Comparison of ENCODE assay signal across 1 cellular context in the genomic region with DNA sequence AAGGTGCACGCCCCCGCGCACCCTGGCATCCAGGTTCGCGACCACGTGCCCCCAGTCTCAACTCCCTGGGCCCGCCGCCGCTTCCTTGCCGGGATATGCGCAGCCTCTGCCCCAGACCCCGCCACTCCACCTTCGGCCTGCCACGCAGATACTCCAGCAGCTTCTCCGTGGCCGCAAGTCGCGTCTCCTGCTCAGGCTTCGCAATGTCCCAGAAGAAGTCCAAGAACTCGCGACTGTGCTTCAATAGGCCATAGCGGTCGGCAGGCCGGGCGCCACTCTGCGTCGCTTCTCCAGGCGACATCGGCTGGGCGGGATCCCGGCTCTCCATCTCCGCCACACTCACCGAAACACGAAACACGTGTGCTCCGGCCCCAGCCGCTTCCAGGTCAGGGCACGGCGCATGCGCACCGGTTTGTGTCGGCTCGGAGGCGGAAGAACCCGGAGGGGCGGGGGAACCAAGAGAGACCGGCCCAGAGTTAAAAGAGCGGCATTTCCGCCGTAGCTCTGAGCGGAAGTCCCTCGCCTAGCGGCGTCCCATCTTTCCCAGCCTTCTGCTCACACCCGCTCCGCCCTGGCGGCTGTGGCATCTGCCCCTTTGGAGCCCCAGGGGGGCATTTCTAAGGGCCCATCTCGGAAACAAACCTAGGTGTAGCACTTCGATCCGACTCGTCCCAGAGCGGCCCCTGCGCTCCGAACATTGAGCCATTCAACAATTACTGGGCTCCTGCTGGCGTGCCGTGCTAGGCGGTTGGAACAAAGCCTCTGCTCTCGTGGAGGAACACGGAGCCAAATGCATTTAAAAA.
A peak's percentile ranks its signal among the peaks of the same experiment; 100 is the strongest.
TF ChIP-seq lines count a peak whose summit lies in the region.

A gene with protein sequence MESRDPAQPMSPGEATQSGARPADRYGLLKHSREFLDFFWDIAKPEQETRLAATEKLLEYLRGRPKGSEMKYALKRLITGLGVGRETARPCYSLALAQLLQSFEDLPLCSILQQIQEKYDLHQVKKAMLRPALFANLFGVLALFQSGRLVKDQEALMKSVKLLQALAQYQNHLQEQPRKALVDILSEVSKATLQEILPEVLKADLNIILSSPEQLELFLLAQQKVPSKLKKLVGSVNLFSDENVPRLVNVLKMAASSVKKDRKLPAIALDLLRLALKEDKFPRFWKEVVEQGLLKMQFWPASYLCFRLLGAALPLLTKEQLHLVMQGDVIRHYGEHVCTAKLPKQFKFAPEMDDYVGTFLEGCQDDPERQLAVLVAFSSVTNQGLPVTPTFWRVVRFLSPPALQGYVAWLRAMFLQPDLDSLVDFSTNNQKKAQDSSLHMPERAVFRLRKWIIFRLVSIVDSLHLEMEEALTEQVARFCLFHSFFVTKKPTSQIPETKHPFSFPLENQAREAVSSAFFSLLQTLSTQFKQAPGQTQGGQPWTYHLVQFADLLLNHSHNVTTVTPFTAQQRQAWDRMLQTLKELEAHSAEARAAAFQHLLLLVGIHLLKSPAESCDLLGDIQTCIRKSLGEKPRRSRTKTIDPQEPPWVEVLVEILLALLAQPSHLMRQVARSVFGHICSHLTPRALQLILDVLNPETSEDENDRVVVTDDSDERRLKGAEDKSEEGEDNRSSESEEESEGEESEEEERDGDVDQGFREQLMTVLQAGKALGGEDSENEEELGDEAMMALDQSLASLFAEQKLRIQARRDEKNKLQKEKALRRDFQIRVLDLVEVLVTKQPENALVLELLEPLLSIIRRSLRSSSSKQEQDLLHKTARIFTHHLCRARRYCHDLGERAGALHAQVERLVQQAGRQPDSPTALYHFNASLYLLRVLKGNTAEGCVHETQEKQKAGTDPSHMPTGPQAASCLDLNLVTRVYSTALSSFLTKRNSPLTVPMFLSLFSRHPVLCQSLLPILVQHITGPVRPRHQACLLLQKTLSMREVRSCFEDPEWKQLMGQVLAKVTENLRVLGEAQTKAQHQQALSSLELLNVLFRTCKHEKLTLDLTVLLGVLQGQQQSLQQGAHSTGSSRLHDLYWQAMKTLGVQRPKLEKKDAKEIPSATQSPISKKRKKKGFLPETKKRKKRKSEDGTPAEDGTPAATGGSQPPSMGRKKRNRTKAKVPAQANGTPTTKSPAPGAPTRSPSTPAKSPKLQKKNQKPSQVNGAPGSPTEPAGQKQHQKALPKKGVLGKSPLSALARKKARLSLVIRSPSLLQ (N-terminal part only) (minus strand): TSS at position 388 of the 803 bp plus-strand sequence. CDS start 60 bp downstream, at position 328.

TF ChIP-seq in HepG2, 621 proteins besides CTCF, POLR2A, EP300 and RAD21 (continued from another document and continues in another):
- TF ChIP-seq, protein P1, sequence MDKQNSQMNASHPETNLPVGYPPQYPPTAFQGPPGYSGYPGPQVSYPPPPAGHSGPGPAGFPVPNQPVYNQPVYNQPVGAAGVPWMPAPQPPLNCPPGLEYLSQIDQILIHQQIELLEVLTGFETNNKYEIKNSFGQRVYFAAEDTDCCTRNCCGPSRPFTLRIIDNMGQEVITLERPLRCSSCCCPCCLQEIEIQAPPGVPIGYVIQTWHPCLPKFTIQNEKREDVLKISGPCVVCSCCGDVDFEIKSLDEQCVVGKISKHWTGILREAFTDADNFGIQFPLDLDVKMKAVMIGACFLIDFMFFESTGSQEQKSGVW (CRISPR knock-in tag; IDR thresholded peaks at IDR 0.05; ENCODE audit: borderline replicate concordance): no peak
- TF ChIP-seq ZNF460 (CRISPR knock-in tag; IDR thresholded peaks at IDR 0.05; ENCODE audit: borderline replicate concordance): no peak
- TF ChIP-seq ZNF468 (CRISPR knock-in tag; IDR thresholded peaks at IDR 0.05): no peak; the same call in 1 of the 2 replicates
- no peak for TF ChIP-seq NFYC (CRISPR knock-in tag; IDR thresholded peaks at IDR 0.05)
- no peak for TF ChIP-seq TCF7L2 (IDR thresholded peaks at IDR 0.05; ENCODE audit: low read depth, low read length)
- TF ChIP-seq ZNF619 (CRISPR knock-in tag; IDR thresholded peaks at IDR 0.05): peak; percentile 86; the same call in 1 of the 2 replicates
- TF ChIP-seq KDM3A (CRISPR knock-in tag; IDR thresholded peaks at IDR 0.05; ENCODE audit: low read depth): no peak; the same call in 1 of the 2 replicates
- no peak for TF ChIP-seq KAT2B (IDR thresholded peaks at IDR 0.05; ENCODE audit: borderline replicate concordance, low read depth, low read length)
- TF ChIP-seq, protein P2, sequence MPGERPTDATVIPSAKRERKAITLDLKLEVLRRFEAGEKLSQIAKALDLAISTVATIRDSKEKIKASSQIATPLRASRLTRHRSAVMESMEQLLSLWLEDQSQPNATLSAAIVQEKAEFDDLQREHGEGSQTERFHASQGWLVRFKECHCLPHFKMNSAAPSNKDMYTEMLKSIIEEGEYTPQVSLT (CRISPR knock-in tag; IDR thresholded peaks at IDR 0.05; ENCODE audit: borderline replicate concordance, low read depth): peak; percentile 87; the same call in 1 of the 2 replicates
- no peak for TF ChIP-seq NFIB (CRISPR knock-in tag; IDR thresholded peaks at IDR 0.05; ENCODE audit: borderline replicate concordance)
- TF ChIP-seq PHF21A (CRISPR knock-in tag; IDR thresholded peaks at IDR 0.05): peak; percentile 68
- 0 out of 2 replicates have a peak, but pooled peaks have one; percentile 22 for TF ChIP-seq GZF1 (CRISPR knock-in tag; IDR thresholded peaks at IDR 0.05)
- TF ChIP-seq, protein P3, sequence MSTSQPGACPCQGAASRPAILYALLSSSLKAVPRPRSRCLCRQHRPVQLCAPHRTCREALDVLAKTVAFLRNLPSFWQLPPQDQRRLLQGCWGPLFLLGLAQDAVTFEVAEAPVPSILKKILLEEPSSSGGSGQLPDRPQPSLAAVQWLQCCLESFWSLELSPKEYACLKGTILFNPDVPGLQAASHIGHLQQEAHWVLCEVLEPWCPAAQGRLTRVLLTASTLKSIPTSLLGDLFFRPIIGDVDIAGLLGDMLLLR (CRISPR knock-in tag; IDR thresholded peaks at IDR 0.05): peak; percentile 98
- TF ChIP-seq, protein P4, sequence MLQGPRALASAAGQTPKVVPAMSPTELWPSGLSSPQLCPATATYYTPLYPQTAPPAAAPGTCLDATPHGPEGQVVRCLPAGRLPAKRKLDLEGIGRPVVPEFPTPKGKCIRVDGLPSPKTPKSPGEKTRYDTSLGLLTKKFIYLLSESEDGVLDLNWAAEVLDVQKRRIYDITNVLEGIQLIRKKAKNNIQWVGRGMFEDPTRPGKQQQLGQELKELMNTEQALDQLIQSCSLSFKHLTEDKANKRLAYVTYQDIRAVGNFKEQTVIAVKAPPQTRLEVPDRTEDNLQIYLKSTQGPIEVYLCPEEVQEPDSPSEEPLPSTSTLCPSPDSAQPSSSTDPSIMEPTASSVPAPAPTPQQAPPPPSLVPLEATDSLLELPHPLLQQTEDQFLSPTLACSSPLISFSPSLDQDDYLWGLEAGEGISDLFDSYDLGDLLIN (CRISPR knock-in tag; IDR thresholded peaks at IDR 0.05; ENCODE audit: borderline replicate concordance): no peak; the same call in 1 of the 2 replicates
- no peak; the same call in 1 of the 2 replicates for TF ChIP-seq ZNF264 (CRISPR knock-in tag; IDR thresholded peaks at IDR 0.05)
- TF ChIP-seq, protein P5, sequence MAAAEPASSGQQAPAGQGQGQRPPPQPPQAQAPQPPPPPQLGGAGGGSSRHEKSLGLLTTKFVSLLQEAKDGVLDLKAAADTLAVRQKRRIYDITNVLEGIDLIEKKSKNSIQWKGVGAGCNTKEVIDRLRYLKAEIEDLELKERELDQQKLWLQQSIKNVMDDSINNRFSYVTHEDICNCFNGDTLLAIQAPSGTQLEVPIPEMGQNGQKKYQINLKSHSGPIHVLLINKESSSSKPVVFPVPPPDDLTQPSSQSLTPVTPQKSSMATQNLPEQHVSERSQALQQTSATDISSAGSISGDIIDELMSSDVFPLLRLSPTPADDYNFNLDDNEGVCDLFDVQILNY (CRISPR knock-in tag; conservative IDR thresholded peaks at IDR 0.05): no peak
- no peak for TF ChIP-seq HNRNPH1 (optimal IDR thresholded peaks at IDR 0.05; ENCODE audit: low read depth, low read length)
- TF ChIP-seq KDM4B (CRISPR knock-in tag; IDR thresholded peaks at IDR 0.05): no peak; the same call in 1 of the 2 replicates
- TF ChIP-seq ATAD3A (CRISPR knock-in tag; IDR thresholded peaks at IDR 0.05): no peak
- no peak for TF ChIP-seq TOPORS (CRISPR knock-in tag; IDR thresholded peaks at IDR 0.05)
- TF ChIP-seq ZNF879 (CRISPR knock-in tag; IDR thresholded peaks at IDR 0.05): no peak
- TF ChIP-seq, protein P6, sequence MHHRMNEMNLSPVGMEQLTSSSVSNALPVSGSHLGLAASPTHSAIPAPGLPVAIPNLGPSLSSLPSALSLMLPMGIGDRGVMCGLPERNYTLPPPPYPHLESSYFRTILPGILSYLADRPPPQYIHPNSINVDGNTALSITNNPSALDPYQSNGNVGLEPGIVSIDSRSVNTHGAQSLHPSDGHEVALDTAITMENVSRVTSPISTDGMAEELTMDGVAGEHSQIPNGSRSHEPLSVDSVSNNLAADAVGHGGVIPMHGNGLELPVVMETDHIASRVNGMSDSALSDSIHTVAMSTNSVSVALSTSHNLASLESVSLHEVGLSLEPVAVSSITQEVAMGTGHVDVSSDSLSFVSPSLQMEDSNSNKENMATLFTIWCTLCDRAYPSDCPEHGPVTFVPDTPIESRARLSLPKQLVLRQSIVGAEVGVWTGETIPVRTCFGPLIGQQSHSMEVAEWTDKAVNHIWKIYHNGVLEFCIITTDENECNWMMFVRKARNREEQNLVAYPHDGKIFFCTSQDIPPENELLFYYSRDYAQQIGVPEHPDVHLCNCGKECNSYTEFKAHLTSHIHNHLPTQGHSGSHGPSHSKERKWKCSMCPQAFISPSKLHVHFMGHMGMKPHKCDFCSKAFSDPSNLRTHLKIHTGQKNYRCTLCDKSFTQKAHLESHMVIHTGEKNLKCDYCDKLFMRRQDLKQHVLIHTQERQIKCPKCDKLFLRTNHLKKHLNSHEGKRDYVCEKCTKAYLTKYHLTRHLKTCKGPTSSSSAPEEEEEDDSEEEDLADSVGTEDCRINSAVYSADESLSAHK (CRISPR knock-in tag; IDR thresholded peaks at IDR 0.05; ENCODE audit: borderline replicate concordance): no peak
- TF ChIP-seq JDP2 (CRISPR knock-in tag; IDR thresholded peaks at IDR 0.05; ENCODE audit: borderline replicate concordance): no peak
- TF ChIP-seq, protein P7, sequence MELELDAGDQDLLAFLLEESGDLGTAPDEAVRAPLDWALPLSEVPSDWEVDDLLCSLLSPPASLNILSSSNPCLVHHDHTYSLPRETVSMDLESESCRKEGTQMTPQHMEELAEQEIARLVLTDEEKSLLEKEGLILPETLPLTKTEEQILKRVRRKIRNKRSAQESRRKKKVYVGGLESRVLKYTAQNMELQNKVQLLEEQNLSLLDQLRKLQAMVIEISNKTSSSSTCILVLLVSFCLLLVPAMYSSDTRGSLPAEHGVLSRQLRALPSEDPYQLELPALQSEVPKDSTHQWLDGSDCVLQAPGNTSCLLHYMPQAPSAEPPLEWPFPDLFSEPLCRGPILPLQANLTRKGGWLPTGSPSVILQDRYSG (CRISPR knock-in tag; IDR thresholded peaks at IDR 0.05): peak; percentile 84
- TF ChIP-seq, protein P8, sequence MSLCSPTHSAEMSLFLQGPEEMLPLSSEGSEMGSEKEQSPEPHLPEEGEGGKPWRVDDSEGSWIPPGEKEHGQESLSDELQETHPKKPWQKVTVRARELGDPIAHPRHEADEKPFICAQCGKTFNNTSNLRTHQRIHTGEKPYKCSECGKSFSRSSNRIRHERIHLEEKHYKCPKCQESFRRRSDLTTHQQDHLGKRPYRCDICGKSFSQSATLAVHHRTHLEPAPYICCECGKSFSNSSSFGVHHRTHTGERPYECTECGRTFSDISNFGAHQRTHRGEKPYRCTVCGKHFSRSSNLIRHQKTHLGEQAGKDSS (CRISPR knock-in tag; IDR thresholded peaks at IDR 0.05; ENCODE audit: borderline replicate concordance, low read depth): peak; percentile 82; the same call in 1 of the 2 replicates
- TF ChIP-seq NFKBIZ (CRISPR knock-in tag; IDR thresholded peaks at IDR 0.05): no peak
- TF ChIP-seq PCBP1 (IDR thresholded peaks at IDR 0.05; ENCODE audit: borderline replicate concordance, low read depth, low read length): no peak
- no peak for TF ChIP-seq SKI (IDR thresholded peaks at IDR 0.05; ENCODE audit: partially characterized antibody)
- TF ChIP-seq TOE1 (CRISPR knock-in tag; IDR thresholded peaks at IDR 0.05): no peak
- no peak for TF ChIP-seq ZNF232 (CRISPR knock-in tag; IDR thresholded peaks at IDR 0.05; ENCODE audit: borderline replicate concordance)
- peak; percentile 65; the same call in 1 of the 2 replicates for TF ChIP-seq ZNF556 (CRISPR knock-in tag; IDR thresholded peaks at IDR 0.05; ENCODE audit: borderline replicate concordance)
- 0 out of 2 replicates have a peak, but pooled peaks have one; percentile 11 for TF ChIP-seq ZFP37 (CRISPR knock-in tag; IDR thresholded peaks at IDR 0.05; ENCODE audit: borderline replicate concordance)
- TF ChIP-seq ZNF615 (CRISPR knock-in tag; IDR thresholded peaks at IDR 0.05; ENCODE audit: borderline replicate concordance): no peak
- peak; percentile 49; the same call in 1 of the 2 replicates for TF ChIP-seq MEIS2 (CRISPR knock-in tag; IDR thresholded peaks at IDR 0.05)
- TF ChIP-seq ZNF383 (CRISPR knock-in tag; IDR thresholded peaks at IDR 0.05; ENCODE audit: borderline replicate concordance): no peak
- TF ChIP-seq GLI4 (CRISPR knock-in tag; IDR thresholded peaks at IDR 0.05; ENCODE audit: borderline replicate concordance): no peak
- peak; percentile 64 to 83; a peak in 2 of 4 replicates for TF ChIP-seq KLF16 (CRISPR knock-in tag; IDR thresholded peaks at IDR 0.05)
- 0 out of 2 replicates have a peak, but pooled peaks have one; percentile 69 for TF ChIP-seq FLYWCH1 (CRISPR knock-in tag; IDR thresholded peaks at IDR 0.05)
- 0 out of 2 replicates have a peak, but pooled peaks have one; percentile 45 for TF ChIP-seq ZSCAN29 (CRISPR knock-in tag; conservative IDR thresholded peaks at IDR 0.05)
- TF ChIP-seq, protein P9, sequence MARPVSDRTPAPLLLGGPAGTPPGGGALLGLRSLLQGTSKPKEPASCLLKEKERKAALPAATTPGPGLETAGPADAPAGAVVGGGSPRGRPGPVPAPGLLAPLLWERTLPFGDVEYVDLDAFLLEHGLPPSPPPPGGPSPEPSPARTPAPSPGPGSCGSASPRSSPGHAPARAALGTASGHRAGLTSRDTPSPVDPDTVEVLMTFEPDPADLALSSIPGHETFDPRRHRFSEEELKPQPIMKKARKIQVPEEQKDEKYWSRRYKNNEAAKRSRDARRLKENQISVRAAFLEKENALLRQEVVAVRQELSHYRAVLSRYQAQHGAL (CRISPR knock-in tag; IDR thresholded peaks at IDR 0.05; ENCODE audit: not compliant biosample characterization): peak; percentile 6
- no peak; the same call in 1 of the 2 replicates for TF ChIP-seq ZNF629 (CRISPR knock-in tag; conservative IDR thresholded peaks at IDR 0.05)
- TF ChIP-seq CAMTA2 (CRISPR knock-in tag; IDR thresholded peaks at IDR 0.05; ENCODE audit: borderline replicate concordance): peak; percentile 89
- TF ChIP-seq HMGA1 (CRISPR knock-in tag; conservative IDR thresholded peaks at IDR 0.05): no peak
- peak; percentile 82 for TF ChIP-seq MAZ (IDR thresholded peaks at IDR 0.05; ENCODE audit: borderline replicate concordance, low read depth, low read length)
- peak; percentile 83 for TF ChIP-seq MAZ (CRISPR knock-in tag; IDR thresholded peaks at IDR 0.05; ENCODE audit: low read depth)
- peak; percentile 99 for TF ChIP-seq MXD4 (CRISPR knock-in tag; IDR thresholded peaks at IDR 0.05)
- TF ChIP-seq, protein P10, sequence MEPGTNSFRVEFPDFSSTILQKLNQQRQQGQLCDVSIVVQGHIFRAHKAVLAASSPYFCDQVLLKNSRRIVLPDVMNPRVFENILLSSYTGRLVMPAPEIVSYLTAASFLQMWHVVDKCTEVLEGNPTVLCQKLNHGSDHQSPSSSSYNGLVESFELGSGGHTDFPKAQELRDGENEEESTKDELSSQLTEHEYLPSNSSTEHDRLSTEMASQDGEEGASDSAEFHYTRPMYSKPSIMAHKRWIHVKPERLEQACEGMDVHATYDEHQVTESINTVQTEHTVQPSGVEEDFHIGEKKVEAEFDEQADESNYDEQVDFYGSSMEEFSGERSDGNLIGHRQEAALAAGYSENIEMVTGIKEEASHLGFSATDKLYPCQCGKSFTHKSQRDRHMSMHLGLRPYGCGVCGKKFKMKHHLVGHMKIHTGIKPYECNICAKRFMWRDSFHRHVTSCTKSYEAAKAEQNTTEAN (CRISPR knock-in tag; conservative IDR thresholded peaks at IDR 0.05): peak; percentile 38; the same call in 1 of the 2 replicates
